ENCODE assay signal across 18 cellular contexts in genomic region chr3:126319701-126320295, GRCh38. TPM values are rescaled to one million over a fixed set of nuclear protein-coding genes. Genes with fewer than 3 reads are reported as not detected.
DNase-seq lines count a peak whose midpoint lies in the region; ATAC-seq and TF ChIP-seq lines count a peak whose summit lies in the region.
"Had no signal": no experiment of that assay in that cellular context is flagged by ENCODE, and none has a peak within 500 bp of the region (broad histone marks: within the 10 kb centered on the region; RNA-seq: fewer than 3 reads in every experiment).

No MANE protein-coding gene starts in this region.

- H3K9me2 ChIP-seq in SK-N-SH = no peaks in the 10 kb centered on the region

- no peaks in the 10 kb centered on the region for H3F3A ChIP-seq in SK-N-SH (replicated peaks; ENCODE audit: insufficient read depth)
- no peaks in the 10 kb centered on the region for H3F3A ChIP-seq in neural progenitor cell (ENCODE audit: low read depth)

- TF ChIP-seq RAD21 in SK-N-SH (IDR thresholded peaks at IDR 0.05; ENCODE audit: low read length) (no peak), Ishikawa (IDR thresholded peaks at IDR 0.05; ENCODE audit: low read depth) (no peak)

- H3K27ac ChIP-seq in SK-N-SH (ENCODE audit: low read depth in 2 of 2, low read length in 1 of 2) (no peak overlapping the region), neural progenitor cell (no peak overlapping the region), coronary artery (no peak overlapping the region)
- H3K27ac ChIP-seq: 22Rv1 had no signal

- CTCF ChIA-PET in SK-N-SH (lab: Yijun Ruan, JAX) = interaction anchor here (1.2 kb wide), 1 partner anchor 18 kb away, joined by 3 read pairs; no protein-coding TSS in a partner anchor

- H3K4me2 ChIP-seq in SK-N-SH = no peak overlapping the region
- no peak overlapping the region for H3K4me2 ChIP-seq in neural progenitor cell

- DNase-seq in SK-N-SH (peak; percentile 8), iPS-NIHi11 (ENCODE audit: low spot score) (peak; percentile 1), neural progenitor cell (ENCODE audit: low spot score) (no peak), coronary artery (ENCODE audit: low spot score) (no peak), occipital lobe (lab: John Stamatoyannopoulos, UW) (no peak)
- DNase-seq: CD8-positive, alpha-beta T cell; COR-L47; DMS153; DMS79 treated with DMSO at 0.1 percent for 48 hours; EL; GOT3; HCEC 1CT; HFFc6 had no signal

- H3K9ac ChIP-seq in SK-N-SH = no peak overlapping the region
- H3K9ac ChIP-seq in neural progenitor cell = no peak overlapping the region

- H3K4me3 ChIP-seq in SK-N-SH (ENCODE audit: low read depth in 2 of 2, low read length in 1 of 2) (no peak overlapping the region), neural progenitor cell (no peak overlapping the region), coronary artery (no peak overlapping the region)

- no peaks in the 10 kb centered on the region for H3K36me3 ChIP-seq in SK-N-SH (replicated peaks in 1 of 2; ENCODE audit: control insufficient read depth in 1 of 2, insufficient read depth in 2 of 2, low read length in 1 of 2)
- no peaks in the 10 kb centered on the region for H3K36me3 ChIP-seq in neural progenitor cell

- H3K9me3 ChIP-seq in SK-N-SH (no peaks in the 10 kb centered on the region), neural progenitor cell (ENCODE audit: low read depth) (no peaks in the 10 kb centered on the region)

- peaks cover 4% of the 10 kb centered on the region for H3K27me3 Mint-ChIP-seq in neural progenitor cell (ENCODE audit: insufficient read depth, low read depth)
- peaks cover 21% of the 10 kb centered on the region for H3K27me3 Mint-ChIP-seq in activated T-helper 17 cell treated with anti-CD3 and anti-CD28 coated beads, Interleukin-2, amount 50 U/mL, for 72 hours

- H3K4me1 Mint-ChIP-seq in neural progenitor cell = peaks cover 2% of the 10 kb centered on the region
- H3K4me1 Mint-ChIP-seq in activated T-helper 17 cell treated with anti-CD3 and anti-CD28 coated beads, Interleukin-2, amount 50 U/mL, for 72 hours = no peaks in the 10 kb centered on the region
- H3K4me1 Mint-ChIP-seq: CD14-positive monocyte had no signal

- no peak overlapping the region for H2AFZ ChIP-seq in SK-N-SH (ENCODE audit: low read depth)
- no peak overlapping the region for H2AFZ ChIP-seq in neural progenitor cell (replicated peaks)

- no peaks in the 10 kb centered on the region for H3K9me3 Mint-ChIP-seq in neural progenitor cell
- H3K9me3 Mint-ChIP-seq in activated T-helper 17 cell treated with anti-CD3 and anti-CD28 coated beads, Interleukin-2, amount 50 U/mL, for 72 hours = peaks cover 5% of the 10 kb centered on the region
- H3K9me3 Mint-ChIP-seq: CD8-positive, alpha-beta T cell; HFFc6 had no signal

- POLR2A ChIA-PET in SK-N-SH (lab: Yijun Ruan, JAX) = no interaction called here

- WGBS in SK-N-SH (ENCODE audit: low lambda C conversion rate) = 36% methylated on average over 6 of the region's 6 CpGs

- TF ChIP-seq CTCF in SK-N-SH (IDR thresholded peaks at IDR 0.05) = no peak
- TF ChIP-seq CTCF in neural progenitor cell (IDR thresholded peaks at IDR 0.05) = no peak
- TF ChIP-seq CTCF in coronary artery (IDR thresholded peaks at IDR 0.05) = no peak

- no peaks in the 10 kb centered on the region for H3K4me1 ChIP-seq in SK-N-SH (ENCODE audit: control insufficient read depth in 1 of 2, insufficient read depth in 2 of 2, low read depth in 1 of 2, low read length in 1 of 2)
- peaks cover 8% of the 10 kb centered on the region for H3K4me1 ChIP-seq in neural progenitor cell

- H3K79me2 ChIP-seq in SK-N-SH (ENCODE audit: insufficient read depth) = no peaks in the 10 kb centered on the region
- no peaks in the 10 kb centered on the region for H3K79me2 ChIP-seq in neural progenitor cell (ENCODE audit: low read depth)

- no peaks in the 10 kb centered on the region for H3K36me3 Mint-ChIP-seq in neural progenitor cell
- no peaks in the 10 kb centered on the region for H3K36me3 Mint-ChIP-seq in activated T-helper 17 cell treated with anti-CD3 and anti-CD28 coated beads, Interleukin-2, amount 50 U/mL, for 72 hours (ENCODE audit: low read depth)
- H3K36me3 Mint-ChIP-seq: CD14-positive monocyte; CD8-positive, alpha-beta T cell had no signal

- H4K20me1 ChIP-seq in SK-N-SH (ENCODE audit: insufficient read depth) (no peaks in the 10 kb centered on the region), neural progenitor cell (ENCODE audit: low read depth) (no peaks in the 10 kb centered on the region)

- no peak for ATAC-seq in SK-N-SH treated with all-trans-retinoic acid at 6 μM for 48 hours
- ATAC-seq in activated T-helper 17 cell treated with anti-CD3 and anti-CD28 coated beads, Interleukin-2, amount 50 U/mL, for 72 hours (replicated peaks) = no peak
- ATAC-seq: CD8-positive, alpha-beta T cell had no signal

- TF ChIP-seq EP300 in SK-N-SH (IDR thresholded peaks at IDR 0.05; ENCODE audit: borderline replicate concordance in 1 of 2, low read depth in 1 of 2, low read length in 1 of 2) = no peak
- no peak for TF ChIP-seq EP300 in Ishikawa (IDR thresholded peaks at IDR 0.05; ENCODE audit: borderline replicate concordance)

- no peak overlapping the region for H3K27ac Mint-ChIP-seq in neural progenitor cell
- H3K27ac Mint-ChIP-seq in activated T-helper 17 cell treated with anti-CD3 and anti-CD28 coated beads, Interleukin-2, amount 50 U/mL, for 72 hours = no peak overlapping the region
- H3K27ac Mint-ChIP-seq: CD14-positive monocyte; CD8-positive, alpha-beta T cell; HFFc6 had no signal

- peak overlapping the region; percentile 15 for H3K4me3 Mint-ChIP-seq in neural progenitor cell
- no peak overlapping the region for H3K4me3 Mint-ChIP-seq in activated T-helper 17 cell treated with anti-CD3 and anti-CD28 coated beads, Interleukin-2, amount 50 U/mL, for 72 hours
- H3K4me3 Mint-ChIP-seq: CD14-positive monocyte; CD8-positive, alpha-beta T cell; HFFc6 had no signal

- H3K27me3 ChIP-seq in SK-N-SH (ENCODE audit: insufficient read depth) = no peaks in the 10 kb centered on the region
- no peaks in the 10 kb centered on the region for H3K27me3 ChIP-seq in neural progenitor cell

TF ChIP-seq in SK-N-SH, 30 proteins besides CTCF, POLR2A, EP300 and RAD21 (continues in another document):
- TF ChIP-seq IRF3 (IDR thresholded peaks at IDR 0.05; ENCODE audit: low read depth, low read length) = no peak

TF ChIP-seq in SK-N-SH treated with all-trans-retinoic acid at 6 μM for 48 hours, 23 proteins besides CTCF, POLR2A, EP300 and RAD21:
- TF ChIP-seq ZNF70 (CRISPR knock-in tag; IDR thresholded peaks at IDR 0.05) = no peak
- no peak for TF ChIP-seq RARB (CRISPR knock-in tag; IDR thresholded peaks at IDR 0.05)
- TF ChIP-seq PPARA (CRISPR knock-in tag; IDR thresholded peaks at IDR 0.05; ENCODE audit: borderline replicate concordance) = no peak
- no peak for TF ChIP-seq ZFP3 (CRISPR knock-in tag; IDR thresholded peaks at IDR 0.05)

TF ChIP-seq in Ishikawa, 13 proteins besides CTCF, POLR2A, EP300 and RAD21:
- TF ChIP-seq USF1 (IDR thresholded peaks at IDR 0.05) = 0 out of 2 replicates have a peak, but pooled peaks have one; percentile 19
- no peak for TF ChIP-seq MAX (IDR thresholded peaks at IDR 0.05)
- TF ChIP-seq TCF12 (IDR thresholded peaks at IDR 0.05; ENCODE audit: low read depth) = no peak
- TF ChIP-seq EGR1 (IDR thresholded peaks at IDR 0.05) = no peak
- no peak for TF ChIP-seq TEAD4 (IDR thresholded peaks at IDR 0.05)

RNA-seq across cellular contexts. Expression of gene KLF15, which starts 37.4 kb away (rescaled TPM):
- 0.28 and 0.39 TPM in 2 replicates for polyA plus RNA-seq in SK-N-SH (2012; rRNA removed)
- polyA plus RNA-seq in SK-N-SH (2012; cell fraction: cytosol; rRNA removed) = 0.19 and 0.33 TPM in 2 replicates
- 0.32 and 0.50 TPM in 2 replicates for polyA plus RNA-seq in SK-N-SH (2012; cell fraction: nucleus; rRNA removed)
- 3.3 and 7.2 TPM in 2 replicates for total RNA-seq in neural progenitor cell (ENCODE audit: low replicate concordance)
- 2.8 TPM for total RNA-seq in occipital lobe
- under 1 TPM in 1 of 2 donors, not detected in 1; 0.16 TPM for total RNA-seq in activated T-helper 17 cell treated with anti-CD3 and anti-CD28 coated beads, Interleukin-2, amount 50 U/mL, for 72 hours
- polyA plus RNA-seq: CD14-positive monocyte had no signal

Comparison
In these comparisons a context has a peak if more than half of its experiments do, and no peak if none do; other contexts are left out.
1. DNase-seq: peak in SK-N-SH (single experiment) and iPS-NIHi11 (single experiment); none in neural progenitor cell (single experiment), coronary artery (single experiment) and occipital lobe (single experiment).